14 cellular contexts compared by ENCODE assay signal in the genomic region with DNA sequence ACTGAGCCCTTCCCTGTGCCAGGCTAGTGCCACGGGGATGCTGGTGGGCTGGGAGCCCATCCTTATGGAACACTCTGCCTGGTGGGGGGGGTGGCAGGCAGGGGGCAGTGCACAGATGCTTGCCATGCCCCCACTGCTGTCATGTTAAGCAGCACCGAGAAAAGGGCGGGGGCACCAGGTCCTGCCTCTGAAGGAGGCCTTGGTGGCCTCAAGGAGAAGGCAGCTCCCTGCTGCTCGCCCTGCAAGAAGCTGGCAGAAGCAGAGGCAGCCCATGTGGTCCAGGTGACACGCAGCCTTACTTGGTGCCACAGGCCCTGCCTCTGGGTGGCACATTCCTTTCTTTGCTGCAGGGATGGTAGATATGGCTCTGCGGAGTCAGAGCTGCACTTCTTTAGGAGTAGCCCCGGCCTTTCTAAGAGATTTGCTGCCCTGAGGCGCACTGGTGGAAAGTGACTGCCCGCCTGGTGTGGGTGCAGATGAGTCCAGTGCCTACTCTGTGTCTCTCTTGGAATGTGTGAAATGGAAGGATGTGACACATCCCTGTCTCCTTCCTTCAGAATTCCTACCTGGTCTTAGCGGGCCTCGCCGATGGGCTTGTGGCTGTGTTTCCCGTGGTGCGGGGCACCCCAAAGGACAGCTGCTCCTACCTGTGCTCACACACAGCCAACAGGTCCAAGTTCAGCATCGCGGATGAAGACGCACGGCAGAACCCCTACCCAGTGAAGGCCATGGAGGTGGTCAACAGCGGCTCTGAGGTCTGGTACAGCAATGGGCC.
"Had no signal": no experiment of that assay in that cellular context is flagged by ENCODE, and none has a peak within 500 bp of the region (broad histone marks: within the 10 kb centered on the region; RNA-seq: fewer than 3 reads in every experiment).

No MANE protein-coding gene starts in this region.

- DNase-seq: activated B cell treated with CpG ODN at 0.5 μM for 24 hours; activated CD4-positive, alpha-beta T cell treated with anti-CD3 and anti-CD28 coated beads for 48 hours; activated CD8-positive, alpha-beta T cell treated with anti-CD3 and anti-CD28 coated beads for 36 hours; activated T-cell treated with anti-CD3 and anti-CD28 coated beads, Interleukin-2, amount 50 U/mL, for 4 hours; cerebellar nuclear complex; immature natural killer cell; stimulated activated naive CD8-positive, alpha-beta T cell treated with anti-CD3 and anti-CD28 coated beads, Interleukin-15, amount 100 ng/mL, for 72 hours; T-helper 2 cell had no signal

- H3K4me1 Mint-ChIP-seq: immature natural killer cell; stimulated activated naive CD8-positive, alpha-beta T cell treated with anti-CD3 and anti-CD28 coated beads, Interleukin-15, amount 100 ng/mL, for 72 hours had no signal

- ATAC-seq: activated CD8-positive, alpha-beta T cell treated with anti-CD3 and anti-CD28 coated beads for 36 hours; activated T-cell treated with anti-CD3 and anti-CD28 coated beads, Interleukin-2, amount 50 U/mL, for 4 hours; stimulated activated naive CD8-positive, alpha-beta T cell treated with anti-CD3 and anti-CD28 coated beads, Interleukin-15, amount 100 ng/mL, for 72 hours had no signal

- H3K4me3 Mint-ChIP-seq: activated B cell treated with CpG ODN at 0.5 μM for 24 hours; activated CD8-positive, alpha-beta T cell treated with anti-CD3 and anti-CD28 coated beads for 36 hours; activated T-cell treated with anti-CD3 and anti-CD28 coated beads, Interleukin-2, amount 50 U/mL, for 4 hours; immature natural killer cell; stimulated activated naive CD8-positive, alpha-beta T cell treated with anti-CD3 and anti-CD28 coated beads, Interleukin-15, amount 100 ng/mL, for 72 hours had no signal

- H3K27ac Mint-ChIP-seq: activated CD8-positive, alpha-beta T cell treated with anti-CD3 and anti-CD28 coated beads for 36 hours; immature natural killer cell had no signal

- H3K36me3 Mint-ChIP-seq: immature natural killer cell had no signal

- H3K27ac ChIP-seq: epithelial cell of prostate, neutrophil had no signal

- H3K4me3 ChIP-seq: heart left ventricle, lung, right atrium auricular region, smooth muscle cell had no signal

- H3K27me3 ChIP-seq: heart left ventricle, neutrophil, right atrium auricular region had no signal

- H3K36me3 ChIP-seq: right atrium auricular region had no signal

- H3K9me3 ChIP-seq: heart left ventricle, neutrophil, right atrium auricular region had no signal

- H3K27me3 Mint-ChIP-seq: activated B cell treated with CpG ODN at 0.5 μM for 24 hours; activated CD8-positive, alpha-beta T cell treated with anti-CD3 and anti-CD28 coated beads for 36 hours; stimulated activated naive CD8-positive, alpha-beta T cell treated with anti-CD3 and anti-CD28 coated beads, Interleukin-15, amount 100 ng/mL, for 72 hours had no signal

- H3K9me3 Mint-ChIP-seq: activated B cell treated with CpG ODN at 0.5 μM for 24 hours; activated CD8-positive, alpha-beta T cell treated with anti-CD3 and anti-CD28 coated beads for 36 hours; activated T-cell treated with anti-CD3 and anti-CD28 coated beads, Interleukin-2, amount 50 U/mL, for 4 hours; immature natural killer cell; stimulated activated naive CD8-positive, alpha-beta T cell treated with anti-CD3 and anti-CD28 coated beads, Interleukin-15, amount 100 ng/mL, for 72 hours had no signal

- H3K4me2 ChIP-seq: smooth muscle cell had no signal
